12 cellular contexts compared by ENCODE assay signal in genomic region chr3:44048196-44048924, GRCh38.
DNase-seq lines count a peak whose midpoint lies in the region; ATAC-seq, FAIRE-seq and TF ChIP-seq lines count a peak whose summit lies in the region.
"Had no signal": no experiment of that assay in that cellular context is flagged by ENCODE, and none has a peak within 500 bp of the region (broad histone marks: within the 10 kb centered on the region; RNA-seq: fewer than 3 reads in every experiment).

No MANE protein-coding gene starts in this region.

- no peak for TF ChIP-seq POLR2A in GM12891 (IDR thresholded peaks at IDR 0.05; ENCODE audit: low read depth, low read length)

- 81% methylated on average over 3 of the region's 3 CpGs for WGBS in SK-N-SH (ENCODE audit: low lambda C conversion rate)

- TF ChIP-seq RAD21 in SK-N-SH (IDR thresholded peaks at IDR 0.05; ENCODE audit: low read length), result no peak

- FAIRE-seq in GM12891 (lab: Jason Lieb, UNC), result peak; percentile 64

- CTCF ChIA-PET in SK-N-SH (lab: Yijun Ruan, JAX), result no interaction called here
- CTCF ChIA-PET in CD4-positive, alpha-beta memory T cell (lab: Charles Lee; ENCODE audit: partially characterized antibody), result no interaction called here

- H3K27me3 ChIP-seq in SK-N-SH (ENCODE audit: insufficient read depth), result no peaks in the 10 kb centered on the region
- H3K27me3 ChIP-seq in CD4-positive, alpha-beta memory T cell (ENCODE audit: insufficient read depth, low read length), result no peaks in the 10 kb centered on the region
- H3K27me3 ChIP-seq: Peyer's patch had no signal

- no peak overlapping the region; a peak in 1 of 4 replicates for H3K27ac ChIP-seq in SK-N-SH (ENCODE audit: low read depth in 2 of 2, low read length in 1 of 2)
- no peak overlapping the region for H3K27ac ChIP-seq in CD4-positive, alpha-beta memory T cell (ENCODE audit: low read depth, low read length)
- H3K27ac ChIP-seq: Peyer's patch had no signal

- ATAC-seq in stimulated activated naive B cell treated with anti-CD40 and anti-IgM and Interleukin-4, amounts not matched to agents 10 μg/mL and 1 μg/mL and 100 μg/mL, for 72 hours (replicated peaks), result peak in 1 of 2 donors; percentile 28
- ATAC-seq in GM18511 (IDR thresholded peaks at IDR 0.05; ENCODE audit: unreplicated experiment), result no peak

- H3K4me3 Mint-ChIP-seq in stimulated activated naive B cell treated with anti-CD40 and anti-IgM and Interleukin-4, amounts not matched to agents 10 μg/mL and 1 μg/mL and 100 μg/mL, for 72 hours, result no peak overlapping the region
- H3K4me3 Mint-ChIP-seq in CD4-positive, alpha-beta memory T cell, result no peak overlapping the region

- H3K4me1 ChIP-seq in SK-N-SH (ENCODE audit: control insufficient read depth in 1 of 2, insufficient read depth in 2 of 2, low read depth in 1 of 2, low read length in 1 of 2), result peaks cover 7 to 16% of the 10 kb centered on the region in 2 experiments; a peak in 2 of 4 replicates
- no peaks in the 10 kb centered on the region for H3K4me1 ChIP-seq in CD4-positive, alpha-beta memory T cell (ENCODE audit: insufficient read depth, low read length)
- H3K4me1 ChIP-seq: Peyer's patch had no signal

- 0 out of 2 replicates have a peak overlapping the region, but pooled peaks have one; percentile 3 for H3K4me2 ChIP-seq in SK-N-SH

- no peak for DNase-seq in GM12891 (ENCODE audit: insufficient read length, low spot score)
- DNase-seq in SK-N-SH, result no peak
- DNase-seq in iPS-NIHi7 (ENCODE audit: extremely low spot score), result peak; percentile 41
- no peak for DNase-seq in stimulated activated naive B cell treated with anti-CD40 and anti-IgM and Interleukin-4, amounts not matched to agents 10 μg/mL and 1 μg/mL and 100 μg/mL, for 72 hours
- DNase-seq in CD4-positive, alpha-beta memory T cell, result no peak
- DNase-seq in activated CD4-positive, alpha-beta T cell treated with anti-CD3 and anti-CD28 coated beads, Interleukin-2, amount 50 U/mL, for 4 hours, result no peak
- DNase-seq: DMS53; effector memory CD4-positive, alpha-beta T cell; glutamatergic neuron; NCI-H226; Peyer's patch had no signal

- H4K20me1 ChIP-seq in SK-N-SH (ENCODE audit: insufficient read depth), result no peaks in the 10 kb centered on the region

- H3K36me3 Mint-ChIP-seq in stimulated activated naive B cell treated with anti-CD40 and anti-IgM and Interleukin-4, amounts not matched to agents 10 μg/mL and 1 μg/mL and 100 μg/mL, for 72 hours, result no peaks in the 10 kb centered on the region
- no peaks in the 10 kb centered on the region for H3K36me3 Mint-ChIP-seq in CD4-positive, alpha-beta memory T cell

- H3K27me3 Mint-ChIP-seq in stimulated activated naive B cell treated with anti-CD40 and anti-IgM and Interleukin-4, amounts not matched to agents 10 μg/mL and 1 μg/mL and 100 μg/mL, for 72 hours, result peaks cover 4 to 6% of the 10 kb centered on the region in 2 donors
- peaks cover 18 to 28% of the 10 kb centered on the region in 2 donors for H3K27me3 Mint-ChIP-seq in CD4-positive, alpha-beta memory T cell

- no peaks in the 10 kb centered on the region for H3F3A ChIP-seq in SK-N-SH (replicated peaks; ENCODE audit: insufficient read depth)

- H3K4me3 ChIP-seq in SK-N-SH (ENCODE audit: low read depth in 2 of 2, low read length in 1 of 2), result no peak overlapping the region
- no peak overlapping the region for H3K4me3 ChIP-seq in CD4-positive, alpha-beta memory T cell (ENCODE audit: low read length in 2 of 2)
- H3K4me3 ChIP-seq: Peyer's patch had no signal

- POLR2A ChIA-PET in SK-N-SH (lab: Yijun Ruan, JAX), result no interaction called here
- POLR2A ChIA-PET in CD4-positive, alpha-beta memory T cell (lab: Charles Lee; ENCODE audit: partially characterized antibody), result no interaction called here

- peak in 1 of 2 experiments; percentile 35; a peak in 1 of 4 replicates for TF ChIP-seq EP300 in SK-N-SH (IDR thresholded peaks at IDR 0.05; ENCODE audit: borderline replicate concordance in 1 of 2, low read depth in 1 of 2, low read length in 1 of 2)

- H3K79me2 ChIP-seq in SK-N-SH (ENCODE audit: insufficient read depth), result peaks cover 16% of the 10 kb centered on the region

- H3K27ac Mint-ChIP-seq in stimulated activated naive B cell treated with anti-CD40 and anti-IgM and Interleukin-4, amounts not matched to agents 10 μg/mL and 1 μg/mL and 100 μg/mL, for 72 hours, result peak overlapping the region; percentile 31
- H3K27ac Mint-ChIP-seq in CD4-positive, alpha-beta memory T cell, result no peak overlapping the region

- H3K9me2 ChIP-seq in SK-N-SH, result no peaks in the 10 kb centered on the region

- peaks cover 30 to 41% of the 10 kb centered on the region in 2 donors for H3K4me1 Mint-ChIP-seq in stimulated activated naive B cell treated with anti-CD40 and anti-IgM and Interleukin-4, amounts not matched to agents 10 μg/mL and 1 μg/mL and 100 μg/mL, for 72 hours
- no peaks in the 10 kb centered on the region for H3K4me1 Mint-ChIP-seq in CD4-positive, alpha-beta memory T cell

- TF ChIP-seq CTCF in SK-N-SH (IDR thresholded peaks at IDR 0.05), result no peak

- intact Hi-C loops in CD4-positive, alpha-beta memory T cell (cut with micrococcal nuclease), result no loop called here

- H3K9me3 Mint-ChIP-seq in stimulated activated naive B cell treated with anti-CD40 and anti-IgM and Interleukin-4, amounts not matched to agents 10 μg/mL and 1 μg/mL and 100 μg/mL, for 72 hours, result no peaks in the 10 kb centered on the region
- H3K9me3 Mint-ChIP-seq in CD4-positive, alpha-beta memory T cell, result no peaks in the 10 kb centered on the region

- H3K9me3 ChIP-seq in SK-N-SH, result no peaks in the 10 kb centered on the region
- H3K9me3 ChIP-seq in CD4-positive, alpha-beta memory T cell (ENCODE audit: control insufficient read depth in 1 of 2, low read length in 2 of 2), result no peaks in the 10 kb centered on the region
- H3K9me3 ChIP-seq: Peyer's patch had no signal

- no peak overlapping the region for H2AFZ ChIP-seq in SK-N-SH (ENCODE audit: low read depth)

- no peak overlapping the region for H3K9ac ChIP-seq in SK-N-SH

- no peaks in the 10 kb centered on the region for H3K36me3 ChIP-seq in SK-N-SH (replicated peaks in 1 of 2; ENCODE audit: control insufficient read depth in 1 of 2, insufficient read depth in 2 of 2, low read length in 1 of 2)
- no peaks in the 10 kb centered on the region for H3K36me3 ChIP-seq in CD4-positive, alpha-beta memory T cell (ENCODE audit: insufficient read depth, low read length)
- H3K36me3 ChIP-seq: Peyer's patch had no signal

TF ChIP-seq in GM12891, 5 proteins besides CTCF, POLR2A, EP300 and RAD21:
- TF ChIP-seq POLR2AphosphoS5 (IDR thresholded peaks at IDR 0.05; ENCODE audit: low read depth, low read length) (no peak), PAX5 (IDR thresholded peaks at IDR 0.05; ENCODE audit: insufficient read depth, low read length, severe bottlenecking) (no peak), TAF1 (IDR thresholded peaks at IDR 0.05; ENCODE audit: low read depth, low read length) (no peak), SPI1 (IDR thresholded peaks at IDR 0.05; ENCODE audit: low read depth, low read length) (0 out of 2 replicates have a peak, but pooled peaks have one; percentile 8), POU2F2 (IDR thresholded peaks at IDR 0.05; ENCODE audit: low read depth, low read length) (no peak)

TF ChIP-seq in SK-N-SH, 30 proteins besides CTCF, POLR2A, EP300 and RAD21:
- TF ChIP-seq JUND (IDR thresholded peaks at IDR 0.05) (0 out of 2 replicates have a peak, but pooled peaks have one; percentile 17), NFIC (IDR thresholded peaks at IDR 0.05; ENCODE audit: borderline replicate concordance) (peak; percentile 57), TEAD4 (IDR thresholded peaks at IDR 0.05; ENCODE audit: borderline replicate concordance, insufficient read depth) (peak; percentile 35; the same call in 1 of the 2 replicates), NRF1 (IDR thresholded peaks at IDR 0.05; ENCODE audit: low read depth, low read length) (no peak), TCF12 (IDR thresholded peaks at IDR 0.05) (peak; percentile 28)
- TF ChIP-seq, protein P1, sequence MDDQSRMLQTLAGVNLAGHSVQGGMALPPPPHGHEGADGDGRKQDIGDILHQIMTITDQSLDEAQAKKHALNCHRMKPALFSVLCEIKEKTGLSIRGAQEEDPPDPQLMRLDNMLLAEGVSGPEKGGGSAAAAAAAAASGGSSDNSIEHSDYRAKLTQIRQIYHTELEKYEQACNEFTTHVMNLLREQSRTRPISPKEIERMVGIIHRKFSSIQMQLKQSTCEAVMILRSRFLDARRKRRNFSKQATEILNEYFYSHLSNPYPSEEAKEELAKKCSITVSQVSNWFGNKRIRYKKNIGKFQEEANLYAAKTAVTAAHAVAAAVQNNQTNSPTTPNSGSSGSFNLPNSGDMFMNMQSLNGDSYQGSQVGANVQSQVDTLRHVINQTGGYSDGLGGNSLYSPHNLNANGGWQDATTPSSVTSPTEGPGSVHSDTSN (IDR thresholded peaks at IDR 0.05), result peak; percentile 62
- TF ChIP-seq, protein P2, sequence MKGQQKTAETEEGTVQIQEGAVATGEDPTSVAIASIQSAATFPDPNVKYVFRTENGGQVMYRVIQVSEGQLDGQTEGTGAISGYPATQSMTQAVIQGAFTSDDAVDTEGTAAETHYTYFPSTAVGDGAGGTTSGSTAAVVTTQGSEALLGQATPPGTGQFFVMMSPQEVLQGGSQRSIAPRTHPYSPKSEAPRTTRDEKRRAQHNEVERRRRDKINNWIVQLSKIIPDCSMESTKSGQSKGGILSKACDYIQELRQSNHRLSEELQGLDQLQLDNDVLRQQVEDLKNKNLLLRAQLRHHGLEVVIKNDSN (IDR thresholded peaks at IDR 0.05; ENCODE audit: borderline replicate concordance, low read depth), result no peak
